Comparison of ENCODE assay signal across 15 cellular contexts in genomic region chr12:76072568-76072967, GRCh38. TPM values are rescaled to one million over a fixed set of nuclear protein-coding genes. Genes with fewer than 3 reads are reported as not detected.
A peak's percentile ranks its signal among the peaks of the same experiment; 100 is the strongest.
DNase-seq lines count a peak whose midpoint lies in the region; ATAC-seq and TF ChIP-seq lines count a peak whose summit lies in the region.
"Had no signal": no experiment of that assay in that cellular context is flagged by ENCODE, and none has a peak within 500 bp of the region (broad histone marks: within the 10 kb centered on the region; RNA-seq: fewer than 3 reads in every experiment).

No MANE protein-coding gene starts in this region.

- H3K4me1 ChIP-seq in GM23338 (ENCODE audit: insufficient read depth) (peaks cover 67% of the 10 kb centered on the region), trophoblast cell (ENCODE audit: control insufficient read depth in 1 of 2, insufficient read depth in 2 of 2, low read length in 2 of 2) (no peaks in the 10 kb centered on the region)

- no peak overlapping the region for H2AK5ac ChIP-seq in trophoblast cell (ENCODE audit: low read length)

- ATAC-seq in GM23338 = no peak
- ATAC-seq in activated naive CD8-positive, alpha-beta T cell treated with anti-CD3 and anti-CD28 coated beads, Interleukin-2, amount 50 U/mL, for 24 hours = no peak

- H3K18ac ChIP-seq in trophoblast cell (ENCODE audit: low read length) = no peak overlapping the region

- no peak overlapping the region for H2AFZ ChIP-seq in GM23338
- H2AFZ ChIP-seq in trophoblast cell (ENCODE audit: insufficient read depth, low read length, poor library complexity) = no peak overlapping the region

- no peaks in the 10 kb centered on the region for H3K9me3 Mint-ChIP-seq in activated naive CD8-positive, alpha-beta T cell (ENCODE audit: low read depth)
- no peaks in the 10 kb centered on the region for H3K9me3 Mint-ChIP-seq in activated naive CD8-positive, alpha-beta T cell treated with anti-CD3 and anti-CD28 coated beads for 36 hours
- no peaks in the 10 kb centered on the region for H3K9me3 Mint-ChIP-seq in GM23338
- H3K9me3 Mint-ChIP-seq in activated naive CD8-positive, alpha-beta T cell treated with anti-CD3 and anti-CD28 coated beads, Interleukin-2, amount 50 U/mL, for 24 hours = no peaks in the 10 kb centered on the region
- H3K9me3 Mint-ChIP-seq: H9 had no signal

- no peaks in the 10 kb centered on the region for H3F3A ChIP-seq in GM23338 (replicated peaks; ENCODE audit: low read depth)

- peak overlapping the region; percentile 39 for H3K4me3 Mint-ChIP-seq in activated naive CD8-positive, alpha-beta T cell
- no peak overlapping the region for H3K4me3 Mint-ChIP-seq in activated naive CD8-positive, alpha-beta T cell treated with anti-CD3 and anti-CD28 coated beads for 36 hours
- H3K4me3 Mint-ChIP-seq in GM23338 = no peak overlapping the region
- H3K4me3 Mint-ChIP-seq in activated naive CD8-positive, alpha-beta T cell treated with anti-CD3 and anti-CD28 coated beads, Interleukin-2, amount 50 U/mL, for 24 hours = no peak overlapping the region

- no peak for TF ChIP-seq CTCF in GM23338 (conservative IDR thresholded peaks at IDR 0.05; ENCODE audit: low read depth in 2 of 2)

- H3K4me3 ChIP-seq in GM23338 = no peak overlapping the region
- no peak overlapping the region for H3K4me3 ChIP-seq in trophoblast cell (ENCODE audit: low read depth, low read length)
- H3K4me3 ChIP-seq: BLaER1 had no signal

- H3K4ac ChIP-seq in trophoblast cell (ENCODE audit: low read depth, low read length) = peak overlapping the region; percentile 52

- no peaks in the 10 kb centered on the region for H3K9me3 ChIP-seq in trophoblast cell (ENCODE audit: insufficient read depth, low read depth, low read length)

- no peaks in the 10 kb centered on the region for H3K79me1 ChIP-seq in trophoblast cell (ENCODE audit: low read length)

- H3K4me2 ChIP-seq in GM23338 = no peak overlapping the region
- H3K4me2 ChIP-seq in trophoblast cell (ENCODE audit: low read length) = no peak overlapping the region
- H3K4me2 ChIP-seq: BLaER1 had no signal

- H4K91ac ChIP-seq in trophoblast cell (ENCODE audit: low read depth, low read length) = no peak overlapping the region

- H3K36me3 ChIP-seq in GM23338 (ENCODE audit: insufficient read depth) (peaks cover 6% of the 10 kb centered on the region; the same call in 1 of the 2 replicates), trophoblast cell (ENCODE audit: control insufficient read depth in 1 of 2, insufficient read depth in 2 of 2, low read length in 2 of 2) (peaks cover 5 to 7% of the 10 kb centered on the region in 2 experiments)

- H3K27ac ChIP-seq in GM23338 (ENCODE audit: low read depth) (peak overlapping the region; percentile 28; the same call in 1 of the 2 replicates), trophoblast cell (ENCODE audit: low read depth, low read length) (no peak overlapping the region)
- H3K27ac ChIP-seq: BLaER1 had no signal

- no peak overlapping the region for H2BK120ac ChIP-seq in trophoblast cell (ENCODE audit: insufficient read depth, low read length, poor library complexity)

- H3K27me3 ChIP-seq in GM23338 (ENCODE audit: insufficient read depth) (no peaks in the 10 kb centered on the region), trophoblast cell (ENCODE audit: insufficient read depth, low read length) (no peaks in the 10 kb centered on the region)
- H3K27me3 ChIP-seq: BLaER1 had no signal

- H3K79me2 ChIP-seq in GM23338 (replicated peaks; ENCODE audit: insufficient read depth) = peaks cover 100% of the 10 kb centered on the region
- peaks cover 4% of the 10 kb centered on the region for H3K79me2 ChIP-seq in trophoblast cell (ENCODE audit: control insufficient read depth, insufficient read depth, low read length, poor library complexity)

- H4K8ac ChIP-seq in trophoblast cell (ENCODE audit: low read depth, low read length) = no peak overlapping the region

- no peak for DNase-seq in activated naive CD8-positive, alpha-beta T cell treated with anti-CD3 and anti-CD28 coated beads for 36 hours
- no peak for DNase-seq in GM23338 (ENCODE audit: low spot score)
- no peak for DNase-seq in activated naive CD8-positive, alpha-beta T cell treated with anti-CD3 and anti-CD28 coated beads, Interleukin-2, amount 50 U/mL, for 24 hours
- no peak for DNase-seq in trophoblast cell
- DNase-seq in effector CD4-positive, alpha-beta T cell = no peak
- DNase-seq in activated gamma-delta T cell (lab: John Stamatoyannopoulos, UW) = no peak
- DNase-seq: 8988T; AML-193; CD4-positive, CD25-positive, alpha-beta regulatory T cell; DMS53; GOT3; H9; IMR-90 had no signal

- H4K20me1 ChIP-seq in GM23338 (replicated peaks; ENCODE audit: insufficient read depth) = peaks cover 84% of the 10 kb centered on the region

- no peak overlapping the region for H3K23ac ChIP-seq in trophoblast cell (ENCODE audit: low read length)

- no peaks in the 10 kb centered on the region for H3K9me2 ChIP-seq in GM23338 (ENCODE audit: insufficient read depth)

- H3K27ac Mint-ChIP-seq in activated naive CD8-positive, alpha-beta T cell = peak overlapping the region; percentile 46
- no peak overlapping the region for H3K27ac Mint-ChIP-seq in activated naive CD8-positive, alpha-beta T cell treated with anti-CD3 and anti-CD28 coated beads for 36 hours
- H3K27ac Mint-ChIP-seq in GM23338 = 0 out of 2 replicates have a peak overlapping the region, but pooled peaks have one; percentile 12
- H3K27ac Mint-ChIP-seq in activated naive CD8-positive, alpha-beta T cell treated with anti-CD3 and anti-CD28 coated beads, Interleukin-2, amount 50 U/mL, for 24 hours = peak overlapping the region; percentile 19

- no peaks in the 10 kb centered on the region for H3K27me3 Mint-ChIP-seq in activated naive CD8-positive, alpha-beta T cell
- H3K27me3 Mint-ChIP-seq in activated naive CD8-positive, alpha-beta T cell treated with anti-CD3 and anti-CD28 coated beads for 36 hours = no peaks in the 10 kb centered on the region
- peaks cover 4% of the 10 kb centered on the region for H3K27me3 Mint-ChIP-seq in GM23338 (ENCODE audit: insufficient read depth, low read depth, poor library complexity)
- H3K27me3 Mint-ChIP-seq in activated naive CD8-positive, alpha-beta T cell treated with anti-CD3 and anti-CD28 coated beads, Interleukin-2, amount 50 U/mL, for 24 hours = no peaks in the 10 kb centered on the region
- H3K27me3 Mint-ChIP-seq: CD4-positive, CD25-positive, alpha-beta regulatory T cell had no signal

- H2BK5ac ChIP-seq in trophoblast cell (ENCODE audit: low read depth, low read length, poor library complexity) = no peak overlapping the region

- peaks cover 34% of the 10 kb centered on the region for H3K36me3 Mint-ChIP-seq in activated naive CD8-positive, alpha-beta T cell
- peaks cover 68% of the 10 kb centered on the region for H3K36me3 Mint-ChIP-seq in activated naive CD8-positive, alpha-beta T cell treated with anti-CD3 and anti-CD28 coated beads for 36 hours
- H3K36me3 Mint-ChIP-seq in GM23338 (ENCODE audit: low read depth) = peaks cover 51% of the 10 kb centered on the region
- H3K36me3 Mint-ChIP-seq in activated naive CD8-positive, alpha-beta T cell treated with anti-CD3 and anti-CD28 coated beads, Interleukin-2, amount 50 U/mL, for 24 hours (ENCODE audit: low read depth) = peaks cover 81% of the 10 kb centered on the region

- H3K14ac ChIP-seq in trophoblast cell (ENCODE audit: low read length) = no peak overlapping the region

- H3K4me1 Mint-ChIP-seq in activated naive CD8-positive, alpha-beta T cell (ENCODE audit: low read depth) = peaks cover 88% of the 10 kb centered on the region
- peaks cover 55% of the 10 kb centered on the region for H3K4me1 Mint-ChIP-seq in activated naive CD8-positive, alpha-beta T cell treated with anti-CD3 and anti-CD28 coated beads for 36 hours
- peaks cover 63% of the 10 kb centered on the region for H3K4me1 Mint-ChIP-seq in GM23338
- H3K4me1 Mint-ChIP-seq in activated naive CD8-positive, alpha-beta T cell treated with anti-CD3 and anti-CD28 coated beads, Interleukin-2, amount 50 U/mL, for 24 hours = peaks cover 66% of the 10 kb centered on the region

- WGBS in trophoblast cell (ENCODE audit: extremely low coverage, insufficient coverage, insufficient read length) = no CpG with 5 or more reads among the region's 3 CpGs

- H4K12ac ChIP-seq in trophoblast cell (ENCODE audit: low read depth, low read length) = no peak overlapping the region

- no peak overlapping the region for H3K9ac ChIP-seq in trophoblast cell (ENCODE audit: low read length)
- H3K9ac ChIP-seq: BLaER1 had no signal

- H2BK12ac ChIP-seq in trophoblast cell (ENCODE audit: low read length) = no peak overlapping the region

TF ChIP-seq in GM23338, 12 proteins besides CTCF, POLR2A, EP300 and RAD21:
- TF ChIP-seq ETS1 (IDR thresholded peaks at IDR 0.05) (no peak), EZH2 (IDR thresholded peaks at IDR 0.05; ENCODE audit: low read depth, unreplicated experiment) (no peak)

RNA-seq across cellular contexts. Expression of gene NAP1L1, which starts 11.9 kb away (rescaled TPM):
- total RNA-seq in activated naive CD8-positive, alpha-beta T cell treated with anti-CD3 and anti-CD28 coated beads for 36 hours = 1,000 to 10,000 TPM; 1,148 to 1,176 TPM
- total RNA-seq in GM23338 (2014; rRNA removed; shearing (Covaris generic)) = 658 and 693 TPM in 2 replicates
- 996 and 999 TPM in 2 replicates for polyA plus RNA-seq in GM23338 (2016; fragmentation: Nextera tagmentation; extraction: Ambion mirVana)
- 493 and 514 TPM in 2 replicates for polyA plus RNA-seq in trophoblast cell (2013)

RNA-seq across cellular contexts. Expression of gene PHLDA1, which starts 41.0 kb away (rescaled TPM):
- 10 to 100 TPM; 41.5 to 41.9 TPM for total RNA-seq in activated naive CD8-positive, alpha-beta T cell treated with anti-CD3 and anti-CD28 coated beads for 36 hours
- 19.3 and 21.6 TPM in 2 replicates for total RNA-seq in GM23338 (2014; rRNA removed; shearing (Covaris generic))
- 11.6 and 11.7 TPM in 2 replicates for polyA plus RNA-seq in GM23338 (2016; fragmentation: Nextera tagmentation; extraction: Ambion mirVana)
- polyA plus RNA-seq in trophoblast cell (2013) = 3.8 and 4.5 TPM in 2 replicates
